Comparison of ENCODE assay signal across 32 cellular contexts in genomic region chr11:75728992-75729391, GRCh38. TPM values are rescaled to one million over a fixed set of nuclear protein-coding genes. Genes with fewer than 3 reads are reported as not detected.
"Had no signal": no experiment of that assay in that cellular context is flagged by ENCODE, and none has a peak within 500 bp of the region (broad histone marks: within the 10 kb centered on the region; RNA-seq: fewer than 3 reads in every experiment).

No MANE protein-coding gene starts in this region.

- H3K27ac ChIP-seq: ascending aorta, breast epithelium, cardiac muscle cell, colonic mucosa, epithelial cell of prostate, esophagus squamous epithelium, VCaP had no signal

- H3K27me3 ChIP-seq: ascending aorta, breast epithelium, cardiac muscle cell, colonic mucosa, esophagus squamous epithelium had no signal

- H3K9me3 ChIP-seq: ascending aorta, breast epithelium, colonic mucosa, esophagus squamous epithelium had no signal

- H3K36me3 ChIP-seq: ascending aorta, breast epithelium, cardiac muscle cell, esophagus squamous epithelium had no signal

- DNase-seq: activated CD4-positive, alpha-beta memory T cell treated with anti-CD3 and anti-CD28 coated beads, Interleukin-2, amount 10 ng/mL, durations not matched to agents 7 days and 5 days; activated CD4-positive, alpha-beta T cell treated with anti-CD3 and anti-CD28 coated beads for 1 hour; activated CD4-positive, alpha-beta T cell treated with anti-CD3 and anti-CD28 coated beads for 4 hours; activated CD4-positive, alpha-beta T cell treated with anti-CD3 and anti-CD28 coated beads, Interleukin-2, amount 10 ng/mL, durations not matched to agents 7 days and 5 days; activated CD4-positive, alpha-beta T cell treated with anti-CD3 and anti-CD28 coated beads, Interleukin-2, amount 50 U/mL, for 4 hours; activated CD8-positive, alpha-beta memory T cell treated with anti-CD3 and anti-CD28 coated beads, Interleukin-2, amount 50 U/mL, for 48 hours; activated gamma-delta T cell; activated naive CD4-positive, alpha-beta T cell; activated naive CD4-positive, alpha-beta T cell treated with anti-CD3 and anti-CD28 coated beads, Interleukin-2, amount 10 ng/mL, durations not matched to agents 7 days and 5 days; activated naive CD8-positive, alpha-beta T cell treated with anti-CD3 and anti-CD28 coated beads, Interleukin-2, amount 10 ng/mL, durations not matched to agents 7 days and 5 days; activated T-cell treated with anti-CD3 and anti-CD28 coated beads for 4 hours; activated T-cell treated with anti-CD3 and anti-CD28 coated beads, Interleukin-2, amount 50 U/mL, for 24 hours; activated T-cell treated with anti-CD3 and anti-CD28 coated beads, Interleukin-2, amount 50 U/mL, for 72 hours; central memory CD4-positive, alpha-beta T cell; cerebellar nuclear complex; colonic mucosa; effector CD8-positive, alpha-beta T cell; esophagus squamous epithelium; T-helper 2 cell had no signal

- H3K4me3 ChIP-seq: ascending aorta, breast epithelium, cardiac muscle cell, colonic mucosa, esophagus squamous epithelium had no signal

- H3K4me1 ChIP-seq: esophagus squamous epithelium had no signal

- ATAC-seq: activated naive CD4-positive, alpha-beta T cell treated with anti-CD3 and anti-CD28 coated beads, Interleukin-2, amount 50 U/mL, for 72 hours; activated T-cell treated with anti-CD3 and anti-CD28 coated beads, Interleukin-2, amount 50 U/mL, for 72 hours; WTC11 had no signal

RNA-seq across cellular contexts. Expression of gene MOGAT2, which starts 11.4 kb away (rescaled TPM):
- total RNA-seq: activated CD4-positive, alpha-beta memory T cell treated with anti-CD3 and anti-CD28 coated beads, Interleukin-2, amount 10 ng/mL, durations not matched to agents 7 days and 5 days; activated CD4-positive, alpha-beta T cell treated with anti-CD3 and anti-CD28 coated beads, Interleukin-2, amount 10 ng/mL, durations not matched to agents 7 days and 5 days; activated naive CD4-positive, alpha-beta T cell treated with anti-CD3 and anti-CD28 coated beads, Interleukin-2, amount 50 U/mL, for 72 hours; activated naive CD8-positive, alpha-beta T cell treated with anti-CD3 and anti-CD28 coated beads, Interleukin-2, amount 10 ng/mL, durations not matched to agents 7 days and 5 days; activated T-cell treated with anti-CD3 and anti-CD28 coated beads, Interleukin-2, amount 50 U/mL, for 72 hours; ascending aorta; dermis microvascular lymphatic vessel endothelial cell; endothelial cell of umbilical vein; esophagus squamous epithelium; fibroblast of lung; fibroblast of villous mesenchyme; frontal cortex; T-helper 1 cell treated with Interleukin-12 subunit alpha and Interleukin-12 subunit beta and Interleukin-4 antibody, amounts not matched to agents 30 ng/mL and 1 ng/mL, for 36 hours; WTC11 had no signal
- polyA plus RNA-seq: cardiac muscle cell, endothelial cell of umbilical vein, fibroblast of lung had no signal
